In the genomic region with DNA sequence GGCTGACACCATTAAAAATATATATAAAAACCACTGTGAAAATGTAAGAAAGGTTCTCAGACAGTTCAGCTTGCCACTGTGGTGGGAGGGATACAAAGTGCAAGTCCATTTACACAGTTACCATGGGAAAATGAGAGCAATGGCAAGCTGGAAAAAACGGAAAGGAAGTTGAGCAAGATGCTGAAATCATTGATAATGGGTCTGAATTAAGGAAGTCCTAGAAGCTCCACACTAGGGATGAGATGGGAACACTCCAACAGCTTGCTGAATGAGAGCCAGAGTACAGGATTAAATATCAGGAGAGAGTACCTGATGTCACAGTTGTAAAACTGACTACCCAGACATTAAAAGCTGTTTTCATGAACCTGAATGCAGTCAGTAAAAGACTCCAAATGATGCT, we compare ENCODE assay signal across 21 cellular contexts.
"Had no signal": no experiment of that assay in that cellular context is flagged by ENCODE, and none has a peak within 500 bp of the region (broad histone marks: within the 10 kb centered on the region; RNA-seq: fewer than 3 reads in every experiment).

No MANE protein-coding gene starts in this region.

- H3K27me3 ChIP-seq: cardiac muscle cell, esophagus squamous epithelium, foreskin keratinocyte, sigmoid colon, spleen, upper lobe of right lung had no signal

- H3K4me1 ChIP-seq: esophagus squamous epithelium, foreskin keratinocyte, spleen, upper lobe of right lung had no signal

- H3K4me3 ChIP-seq: cardiac muscle cell, esophagus squamous epithelium, sigmoid colon, spleen, thoracic aorta, upper lobe of right lung had no signal

- DNase-seq: activated CD4-positive, alpha-beta T cell treated with anti-CD3 and anti-CD28 coated beads for 36 hours; activated CD4-positive, alpha-beta T cell treated with anti-CD3 and anti-CD28 coated beads, Interleukin-2, amount 50 U/mL, for 48 hours; activated gamma-delta T cell treated with Interleukin-2 at 50 U/mL for 16 hours; effector memory CD8-positive, alpha-beta T cell; esophagus squamous epithelium; foreskin keratinocyte; glutamatergic neuron; hypothalamus; islet precursor cell; nephron progenitor cell; nucleus accumbens; sigmoid colon; spleen; stimulated activated CD4-positive, alpha-beta T cell treated with anti-CD3 and anti-CD28 coated beads, Interleukin-4, amount 100 ng/mL, for 4 hours; T-helper 2 cell; upper lobe of right lung had no signal

- H3K27ac ChIP-seq: cardiac muscle cell, esophagus squamous epithelium, foreskin keratinocyte, spleen, thoracic aorta, upper lobe of right lung had no signal

- ATAC-seq: activated CD4-positive, alpha-beta T cell treated with anti-CD3 and anti-CD28 coated beads for 36 hours; effector memory CD8-positive, alpha-beta T cell; foreskin keratinocyte; left lobe of liver; stimulated activated memory B cell treated with anti-CD40 and anti-IgM and Interleukin-4, amounts not matched to agents 10 μg/mL and 1 μg/mL and 100 μg/mL, for 72 hours; upper lobe of right lung; WTC11 had no signal

- H3K9me3 ChIP-seq: esophagus squamous epithelium, sigmoid colon, thoracic aorta, upper lobe of right lung had no signal

- H3K36me3 ChIP-seq: cardiac muscle cell, sigmoid colon, spleen, thoracic aorta, upper lobe of right lung had no signal
